In genomic region chr11:112289588-112290461, GRCh38 we compare ENCODE assay signal across 8 cellular contexts. TPM values are rescaled to one million over a fixed set of nuclear protein-coding genes. Genes with fewer than 3 reads are reported as not detected.
DNase-seq lines count a peak whose midpoint lies in the region; ATAC-seq and TF ChIP-seq lines count a peak whose summit lies in the region.

No MANE protein-coding gene starts in this region.

- H3K27ac Mint-ChIP-seq in activated CD8-positive, alpha-beta T cell treated with anti-CD3 and anti-CD28 coated beads, Interleukin-2, amount 10 ng/mL, durations not matched to agents 7 days and 5 days, result peak overlapping the region; percentile 70

- ATAC-seq in GM18520 (IDR thresholded peaks at IDR 0.05; ENCODE audit: unreplicated experiment), result peak; percentile 75
- ATAC-seq in HG03066 (IDR thresholded peaks at IDR 0.05; ENCODE audit: low read depth, unreplicated experiment), result peak; percentile 93
- peak; percentile 98 for ATAC-seq in activated CD8-positive, alpha-beta T cell treated with anti-CD3 and anti-CD28 coated beads, Interleukin-2, amount 10 ng/mL, durations not matched to agents 7 days and 5 days

- peaks cover 13% of the 10 kb centered on the region for H3K27me3 Mint-ChIP-seq in activated CD8-positive, alpha-beta T cell treated with anti-CD3 and anti-CD28 coated beads, Interleukin-2, amount 10 ng/mL, durations not matched to agents 7 days and 5 days (ENCODE audit: low read depth)

- no peaks in the 10 kb centered on the region for H3K27me3 ChIP-seq in AG04450 (ENCODE audit: control insufficient read depth, insufficient read depth, low read length)

- H3K4me1 Mint-ChIP-seq in activated CD8-positive, alpha-beta T cell treated with anti-CD3 and anti-CD28 coated beads, Interleukin-2, amount 10 ng/mL, durations not matched to agents 7 days and 5 days (ENCODE audit: low read depth), result peaks cover 23% of the 10 kb centered on the region

- TF ChIP-seq CTCF in AG04450 (IDR thresholded peaks at IDR 0.05; ENCODE audit: low read depth, low read length), result peak; percentile 65

- H3K9me3 ChIP-seq in AG04450 (ENCODE audit: control insufficient read depth, insufficient read depth, low read length), result no peaks in the 10 kb centered on the region; the same call in 1 of the 2 replicates

- H3K4me3 ChIP-seq in AG04450 (ENCODE audit: low read depth, low read length), result peak overlapping the region; percentile 78

- H3K4me3 Mint-ChIP-seq in activated CD8-positive, alpha-beta T cell treated with anti-CD3 and anti-CD28 coated beads, Interleukin-2, amount 10 ng/mL, durations not matched to agents 7 days and 5 days, result peak overlapping the region; percentile 69

- DNase-seq in AG04450 (ENCODE audit: low read depth, low spot score) (no peak), NCI-H510A treated with DMSO at 0.1 percent for 48 hours (lab: John Stamatoyannopoulos, UW) (peak; percentile 43), medulla oblongata (ENCODE audit: extremely low spot score) (peak; percentile 78)
- peak; percentile 88 for DNase-seq in activated CD8-positive, alpha-beta T cell treated with anti-CD3 and anti-CD28 coated beads, Interleukin-2, amount 10 ng/mL, durations not matched to agents 7 days and 5 days
- peak; percentile 71 for DNase-seq in effector CD8-positive, alpha-beta T cell (lab: John Stamatoyannopoulos, UW)
- peak; percentile 68 for DNase-seq in stimulated activated CD8-positive, alpha-beta memory T cell treated with anti-CD3 and anti-CD28 coated beads, Interleukin-12 subunit alpha, Interleukin-12 subunit beta, amount 100 ng/mL, for 1 hour (ENCODE audit: low read depth)

- CTCF ChIA-PET in AG04450 (lab: Charles Lee), result interaction anchor here (1.1 to 16.5 kb wide), 9 partner anchors 9 to 1000 kb away, joined by 3 to 711 read pairs (median 12); partner anchors contain the start of gene PTS
- CTCF ChIA-PET in activated CD8-positive, alpha-beta T cell treated with anti-CD3 and anti-CD28 coated beads, Interleukin-2, amount 10 ng/mL, durations not matched to agents 7 days and 5 days (lab: Charles Lee), result interaction anchor here (1.3 to 3.1 kb wide), 7 partner anchors 10 to 999 kb away, joined by 4 to 24 read pairs (median 15); no protein-coding TSS in a partner anchor

- no peak overlapping the region for H3K27ac ChIP-seq in AG04450 (ENCODE audit: low read depth, low read length)

- POLR2A ChIA-PET in AG04450 (lab: Yijun Ruan, JAX), result no interaction called here
- POLR2A ChIA-PET in activated CD8-positive, alpha-beta T cell treated with anti-CD3 and anti-CD28 coated beads, Interleukin-2, amount 10 ng/mL, durations not matched to agents 7 days and 5 days (lab: Charles Lee), result no interaction called here

- no peaks in the 10 kb centered on the region for H3K9me3 Mint-ChIP-seq in activated CD8-positive, alpha-beta T cell treated with anti-CD3 and anti-CD28 coated beads, Interleukin-2, amount 10 ng/mL, durations not matched to agents 7 days and 5 days (ENCODE audit: insufficient read depth)

- H3K36me3 Mint-ChIP-seq in activated CD8-positive, alpha-beta T cell treated with anti-CD3 and anti-CD28 coated beads, Interleukin-2, amount 10 ng/mL, durations not matched to agents 7 days and 5 days (ENCODE audit: low read depth), result peaks cover 10% of the 10 kb centered on the region

RNA-seq across cellular contexts. Expression of gene PLET1, which starts 29.2 kb away (rescaled TPM):
- not detected in 2 replicates for polyA plus RNA-seq in AG04450 (2011; rRNA removed)
- not detected in 2 replicates for polyA minus RNA-seq in AG04450 (2011; rRNA and poly(A)+ RNA removed)
- not detected for total RNA-seq in activated CD8-positive, alpha-beta T cell treated with anti-CD3 and anti-CD28 coated beads, Interleukin-2, amount 10 ng/mL, durations not matched to agents 7 days and 5 days
